ENCODE assay signal across 12 cellular contexts in the genomic region with DNA sequence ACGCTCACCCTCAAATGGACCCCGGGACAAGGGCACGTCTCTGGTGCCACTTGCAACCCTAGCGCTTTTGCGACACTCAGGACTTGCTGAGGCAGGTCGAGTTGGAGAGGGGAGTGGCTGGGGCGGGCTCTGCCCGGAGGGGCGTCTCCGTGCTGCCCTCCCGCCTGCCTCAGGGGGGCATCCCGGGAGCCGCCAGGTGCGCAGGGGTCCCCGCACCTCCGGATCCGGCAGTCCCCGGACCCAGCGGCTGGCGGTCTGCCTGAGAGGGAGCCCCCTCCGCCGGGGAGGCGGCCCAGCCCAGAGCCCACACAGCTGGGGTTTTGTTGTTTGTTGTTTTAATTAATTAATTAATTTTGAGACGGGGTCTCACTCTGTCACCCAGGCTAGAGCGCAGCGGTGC. TPM values are rescaled to one million over a fixed set of nuclear protein-coding genes. Genes with fewer than 3 reads are reported as not detected.
DNase-seq lines count a peak whose midpoint lies in the region; ATAC-seq, FAIRE-seq and TF ChIP-seq lines count a peak whose summit lies in the region.
"Had no signal": no experiment of that assay in that cellular context is flagged by ENCODE, and none has a peak within 500 bp of the region (broad histone marks: within the 10 kb centered on the region; RNA-seq: fewer than 3 reads in every experiment).

Gene SLC52A1 (minus strand): TSS at position 71 of the 400 bp plus-strand sequence. CDS start 820 bp downstream, outside the sequence.

- no peak for TF ChIP-seq POLR2A in GM12878 (IDR thresholded peaks at IDR 0.05; ENCODE audit: low read depth, low read length)

- no peak for DNase-seq in activated naive CD8-positive, alpha-beta T cell treated with anti-CD3 and anti-CD28 coated beads for 36 hours
- DNase-seq in activated naive CD8-positive, alpha-beta T cell treated with anti-CD3 and anti-CD28 coated beads, Interleukin-2, amount 50 U/mL, for 24 hours: no peak
- DNase-seq in GM12878 (ENCODE audit: low read depth, low spot score) (no peak), left colon (no peak), ureter (ENCODE audit: low spot score) (peak; percentile 63), GM10248 (ENCODE audit: extremely low spot score) (no peak), D721Med (ENCODE audit: insufficient read length, low spot score) (no peak), NCI-H2196 treated with DMSO at 0.1 percent for 48 hours (lab: John Stamatoyannopoulos, UW; ENCODE audit: unreplicated experiment) (no peak)
- DNase-seq: activated CD4-positive, alpha-beta T cell treated with anti-CD3 and anti-CD28 coated beads, Interleukin-2, amount 10 ng/mL, durations not matched to agents 7 days and 5 days; brain microvascular endothelial cell; RPMI8226 had no signal

- in situ Hi-C loops in GM12878 (cut with MboI): no loop called here

- H3K4me1 ChIP-seq in GM12878 (ENCODE audit: control insufficient read depth, insufficient read depth, low read length): peaks cover 14% of the 10 kb centered on the region

- H3K4me3 Mint-ChIP-seq in activated naive CD8-positive, alpha-beta T cell treated with anti-CD3 and anti-CD28 coated beads for 36 hours: peak within 1 kb of the TSS; percentile 7
- H3K4me3 Mint-ChIP-seq in activated naive CD8-positive, alpha-beta T cell treated with anti-CD3 and anti-CD28 coated beads, Interleukin-2, amount 50 U/mL, for 24 hours: no peak within 1 kb of the TSS
- H3K4me3 Mint-ChIP-seq: activated CD4-positive, alpha-beta T cell treated with anti-CD3 and anti-CD28 coated beads, Interleukin-2, amount 10 ng/mL, durations not matched to agents 7 days and 5 days had no signal

- H2AFZ ChIP-seq in GM12878 (ENCODE audit: control insufficient read depth, low read depth, low read length): no peak within 1 kb of the TSS

- H3K4me2 ChIP-seq in GM12878 (ENCODE audit: control insufficient read depth, insufficient read depth): 0 out of 2 replicates have a peak within 1 kb of the TSS, but pooled peaks have one; percentile 27

- SMC1A ChIA-PET in GM12878 (lab: Charles Lee; ENCODE audit: uncharacterized antibody, unreplicated experiment): interaction anchor here (1.0 to 1.5 kb wide), 3 partner anchors 15 to 126 kb away, joined by 3 to 5 read pairs (median 3); no protein-coding TSS in a partner anchor

- CTCF ChIA-PET in GM12878 (lab: Yijun Ruan, JAX) (interaction anchor here (1.0 to 4.0 kb wide), 3 partner anchors 10 to 55 kb away, joined by 3 to 16 read pairs (median 4); no protein-coding TSS in a partner anchor), GM10248 (lab: Yijun Ruan, JAX) (interaction anchor here (2.0 kb wide), 1 partner anchor 11 kb away, joined by 7 read pairs; no protein-coding TSS in a partner anchor)

- BruUV-seq in GM12878 (replicated peaks; lab: Mats Ljungman, UMichigan): no TSS peak

- H3K4me3 ChIP-seq in GM12878: no peak within 1 kb of the TSS

- peaks cover 14% of the 10 kb centered on the region for H3K27me3 Mint-ChIP-seq in activated naive CD8-positive, alpha-beta T cell treated with anti-CD3 and anti-CD28 coated beads for 36 hours
- H3K27me3 Mint-ChIP-seq in activated naive CD8-positive, alpha-beta T cell treated with anti-CD3 and anti-CD28 coated beads, Interleukin-2, amount 50 U/mL, for 24 hours: peaks cover 7% of the 10 kb centered on the region
- H3K27me3 Mint-ChIP-seq: activated CD4-positive, alpha-beta T cell treated with anti-CD3 and anti-CD28 coated beads, Interleukin-2, amount 10 ng/mL, durations not matched to agents 7 days and 5 days had no signal

- H3K4me1 Mint-ChIP-seq in activated naive CD8-positive, alpha-beta T cell treated with anti-CD3 and anti-CD28 coated beads for 36 hours: peaks cover 10% of the 10 kb centered on the region
- H3K4me1 Mint-ChIP-seq in activated naive CD8-positive, alpha-beta T cell treated with anti-CD3 and anti-CD28 coated beads, Interleukin-2, amount 50 U/mL, for 24 hours: peaks cover 17% of the 10 kb centered on the region

- FAIRE-seq in GM12878 (lab: Jason Lieb, UNC) (no peak), D721Med (lab: Jason Lieb, UNC) (no peak)

- H3K9ac ChIP-seq in GM12878 (ENCODE audit: control insufficient read depth, insufficient read depth, low read length): no peak within 1 kb of the TSS

- no peak within 1 kb of the TSS for H3K27ac Mint-ChIP-seq in activated naive CD8-positive, alpha-beta T cell treated with anti-CD3 and anti-CD28 coated beads for 36 hours
- no peak within 1 kb of the TSS for H3K27ac Mint-ChIP-seq in activated naive CD8-positive, alpha-beta T cell treated with anti-CD3 and anti-CD28 coated beads, Interleukin-2, amount 50 U/mL, for 24 hours
- H3K27ac Mint-ChIP-seq: activated CD4-positive, alpha-beta T cell treated with anti-CD3 and anti-CD28 coated beads, Interleukin-2, amount 10 ng/mL, durations not matched to agents 7 days and 5 days; IgD-negative memory B cell had no signal

- no peaks in the 10 kb centered on the region for H3K9me3 Mint-ChIP-seq in activated naive CD8-positive, alpha-beta T cell treated with anti-CD3 and anti-CD28 coated beads for 36 hours
- H3K9me3 Mint-ChIP-seq in activated naive CD8-positive, alpha-beta T cell treated with anti-CD3 and anti-CD28 coated beads, Interleukin-2, amount 50 U/mL, for 24 hours: no peaks in the 10 kb centered on the region
- H3K9me3 Mint-ChIP-seq: IgD-negative memory B cell had no signal

- RAD21 ChIA-PET in GM12878 (lab: Charles Lee; ENCODE audit: unreplicated experiment): no interaction called here

- H3K79me2 ChIP-seq in GM12878 (ENCODE audit: control insufficient read depth, insufficient read depth, low read length): no peaks in the 10 kb centered on the region

- TF ChIP-seq CTCF in GM12878 (IDR thresholded peaks at IDR 0.05 in 2 of 3, conservative IDR thresholded peaks at IDR 0.05 in 1 of 3; ENCODE audit: control insufficient read depth in 2 of 3, extremely low read depth in 1 of 3, insufficient read depth in 1 of 3, low read depth in 3 of 3, low read length in 3 of 3): no peak
- no peak for TF ChIP-seq CTCF in GM10248 (IDR thresholded peaks at IDR 0.05; ENCODE audit: control extremely low read depth, extremely low read depth, low read depth, missing control alignments)
- no peak for TF ChIP-seq CTCF in D721Med (IDR thresholded peaks at IDR 0.05; ENCODE audit: insufficient read depth, missing control alignments)

- no peak within 1 kb of the TSS for H3K27ac ChIP-seq in GM12878 (ENCODE audit: control insufficient read depth, insufficient read depth)
- H3K27ac ChIP-seq: brain microvascular endothelial cell had no signal

- TF ChIP-seq RAD21 in GM12878 (IDR thresholded peaks at IDR 0.05; ENCODE audit: insufficient read depth, low read depth, low read length): no peak

- no peaks in the 10 kb centered on the region for H3K36me3 ChIP-seq in GM12878 (ENCODE audit: control insufficient read depth in 2 of 2, insufficient read depth in 2 of 2, low read length in 1 of 2)
- H3K36me3 ChIP-seq: brain microvascular endothelial cell had no signal

- intact Hi-C loops in GM12878 (cut with micrococcal nuclease; ENCODE audit: unreplicated experiment) (no loop called here), left colon (cut with DNase I, micrococcal nuclease) (no loop called here)

- peaks cover 1% of the 10 kb centered on the region for H3K36me3 Mint-ChIP-seq in activated naive CD8-positive, alpha-beta T cell treated with anti-CD3 and anti-CD28 coated beads for 36 hours
- H3K36me3 Mint-ChIP-seq in activated naive CD8-positive, alpha-beta T cell treated with anti-CD3 and anti-CD28 coated beads, Interleukin-2, amount 50 U/mL, for 24 hours (ENCODE audit: low read depth): no peaks in the 10 kb centered on the region
- H3K36me3 Mint-ChIP-seq: IgD-negative memory B cell had no signal

- POLR2A ChIA-PET in GM12878 (lab: Charles Lee): interaction anchor here (0.6 to 0.8 kb wide), 2 partner anchors 8 to 15 kb away, joined by 3 to 4 read pairs; no protein-coding TSS in a partner anchor
- POLR2A ChIA-PET in GM10248 (lab: Yijun Ruan, JAX): interaction anchor here (0.6 kb wide), 3 partner anchors 46 to 447 kb away, joined by 3 to 5 read pairs (median 3); no protein-coding TSS in a partner anchor

- TF ChIP-seq EP300 in GM12878 (IDR thresholded peaks at IDR 0.05; ENCODE audit: borderline replicate concordance in 1 of 2, control insufficient read depth in 1 of 2, low read depth in 2 of 2, low read length in 2 of 2): no peak

- no peaks in the 10 kb centered on the region for H3K9me3 ChIP-seq in GM12878 (replicated peaks; ENCODE audit: control insufficient read depth, insufficient read depth, low read length)

- ATAC-seq in activated naive CD8-positive, alpha-beta T cell treated with anti-CD3 and anti-CD28 coated beads, Interleukin-2, amount 50 U/mL, for 24 hours: no peak
- ATAC-seq in GM12878 (no peak), left colon (peak; percentile 72)

- no peaks in the 10 kb centered on the region for H3K27me3 ChIP-seq in GM12878 (replicated peaks in 1 of 2; ENCODE audit: control insufficient read depth in 2 of 2, insufficient read depth in 2 of 2, low read length in 1 of 2)
- H3K27me3 ChIP-seq: brain microvascular endothelial cell had no signal

- no peaks in the 10 kb centered on the region for H4K20me1 ChIP-seq in GM12878 (ENCODE audit: control insufficient read depth, insufficient read depth)

- WGBS in GM12878 (ENCODE audit: insufficient coverage, insufficient replicate concordance, low lambda C conversion rate, missing lambda C conversion rate): 21% methylated on average over 26 of the region's 26 CpGs

TF ChIP-seq in GM12878, 131 proteins besides CTCF, POLR2A, EP300 and RAD21:
- TF ChIP-seq CHD4 (IDR thresholded peaks at IDR 0.05): no peak
- no peak for TF ChIP-seq NBN (IDR thresholded peaks at IDR 0.05)

RNA-seq across cellular contexts. Expression of gene SLC52A1, which starts in this region (rescaled TPM):
- not detected for total RNA-seq in activated naive CD8-positive, alpha-beta T cell treated with anti-CD3 and anti-CD28 coated beads for 36 hours
- total RNA-seq in GM12878 (2013; cell fraction: nucleolus; rRNA removed): not detected in 2 replicates
- 0.11 TPM in 1 of 2 replicates, not detected in the other for total RNA-seq in GM12878 (2014; rRNA removed)
- not detected in 2 replicates for total RNA-seq in GM12878 (2014; rRNA removed; fragmentation: Illumina TruSeq; extraction: Trizol)
- not detected in 2 replicates for total RNA-seq in GM12878 (2021)
- 0.09 TPM for polyA plus RNA-seq in GM12878 (2011; ENCODE audit: low read depth)
- polyA plus RNA-seq in GM12878 (2011; rRNA removed): not detected in 2 replicates
- polyA plus RNA-seq in GM12878 (2011; cell fraction: cytosol; rRNA removed): 0.05 TPM in 1 of 2 replicates, not detected in the other
- polyA plus RNA-seq in GM12878 (2011; cell fraction: nucleus; rRNA removed): 0.16 TPM in 1 of 2 replicates, not detected in the other
- polyA plus RNA-seq in GM12878 (2012): 0.13 TPM in 1 of 2 replicates, not detected in the other
- not detected in 2 replicates for polyA plus RNA-seq in GM12878 (2014; fragmentation: Illumina TruSeq; extraction: Trizol)
- polyA plus RNA-seq in GM12878 (2014; fragmentation: Nextera tagmentation; extraction: Ambion mirVana): not detected
- polyA plus RNA-seq in GM12878 (2014; rRNA removed): 0.04 and 0.06 TPM in 2 replicates
- polyA plus RNA-seq in GM12878 (2016; fragmentation: Nextera tagmentation; extraction: Ambion mirVana): not detected
- polyA minus RNA-seq in GM12878 (2011; rRNA and poly(A)+ RNA removed): not detected in 2 replicates
- polyA minus RNA-seq in GM12878 (2011; cell fraction: cytosol; rRNA and poly(A)+ RNA removed): not detected in 2 replicates
- not detected in 2 replicates for polyA minus RNA-seq in GM12878 (2011; cell fraction: nucleus; rRNA and poly(A)+ RNA removed)
- total RNA-seq in left colon: 1 to 10 TPM; 2.4 to 2.5 TPM
- 2.5 TPM for total RNA-seq in ureter
- polyA plus RNA-seq: IgD-negative memory B cell had no signal
